Comparison of ENCODE assay signal across 24 cellular contexts in genomic region chr2:65019675-65020195, GRCh38. TPM values are rescaled to one million over a fixed set of nuclear protein-coding genes. Genes with fewer than 3 reads are reported as not detected.
DNase-seq lines count a peak whose midpoint lies in the region; TF ChIP-seq lines count a peak whose summit lies in the region.
"Had no signal": no experiment of that assay in that cellular context is flagged by ENCODE, and none has a peak within 500 bp of the region (broad histone marks: within the 10 kb centered on the region; RNA-seq: fewer than 3 reads in every experiment).

No MANE protein-coding gene starts in this region.

- no peaks in the 10 kb centered on the region for H4K20me1 ChIP-seq in Karpas-422 (ENCODE audit: insufficient read depth, low read depth, low read length)

- H3K4me3 ChIP-seq in BE2C (ENCODE audit: low read depth, low read length) (no peak overlapping the region), Karpas-422 (ENCODE audit: low read length) (no peak overlapping the region), mesendoderm (ENCODE audit: low read length) (no peak overlapping the region)
- H3K4me3 ChIP-seq: BLaER1 treated with 17β-estradiol and CSF1 and Interleukin-3, amounts not matched to agents 10 nM and 100 nM; SJSA1 had no signal

- no peak overlapping the region for H2AK5ac ChIP-seq in mesendoderm (ENCODE audit: low read length)

- H3K36me3 ChIP-seq in BE2C (no peaks in the 10 kb centered on the region), Karpas-422 (ENCODE audit: insufficient read depth, low read length) (peaks cover 95% of the 10 kb centered on the region), mesendoderm (ENCODE audit: control insufficient read depth, insufficient read depth, low read length) (no peaks in the 10 kb centered on the region)

- H3K79me1 ChIP-seq in mesendoderm (ENCODE audit: low read length) = no peaks in the 10 kb centered on the region

- no peaks in the 10 kb centered on the region for H3K27me3 Mint-ChIP-seq in dendritic cell treated with granulocyte-macrophage colony-stimulating factor and Interleukin-4, amounts not matched to agents 40 ng/mL and 50 ng/mL, for 4 days
- H3K27me3 Mint-ChIP-seq: CD4-positive, alpha-beta T cell had no signal

- peaks cover 3% of the 10 kb centered on the region; the same call in 1 of the 2 replicates for H3K4me1 ChIP-seq in BE2C
- peaks cover 34% of the 10 kb centered on the region for H3K4me1 ChIP-seq in Karpas-422 (ENCODE audit: low read length)
- peaks cover 3% of the 10 kb centered on the region for H3K4me1 ChIP-seq in mesendoderm (ENCODE audit: control insufficient read depth, low read depth, low read length)

- H2BK120ac ChIP-seq in mesendoderm (ENCODE audit: low read depth, low read length) = no peak overlapping the region

- H3K27ac Mint-ChIP-seq in dendritic cell treated with granulocyte-macrophage colony-stimulating factor and Interleukin-4, amounts not matched to agents 40 ng/mL and 50 ng/mL, for 4 days = peak overlapping the region; percentile 93
- H3K27ac Mint-ChIP-seq: CD4-positive, alpha-beta T cell had no signal

- H3K18ac ChIP-seq in mesendoderm (ENCODE audit: low read length) = no peak overlapping the region

- H2AFZ ChIP-seq in Karpas-422 (ENCODE audit: low read length) = no peak overlapping the region

- H3K27me3 ChIP-seq in BE2C = no peaks in the 10 kb centered on the region
- no peaks in the 10 kb centered on the region for H3K27me3 ChIP-seq in Karpas-422 (ENCODE audit: low read length)
- H3K27me3 ChIP-seq in mesendoderm (ENCODE audit: insufficient read depth, low read length, poor library complexity) = no peaks in the 10 kb centered on the region
- H3K27me3 ChIP-seq: BLaER1 treated with 17β-estradiol and CSF1 and Interleukin-3, amounts not matched to agents 10 nM and 100 nM; SJSA1 had no signal

- TF ChIP-seq CTCF in BE2C (IDR thresholded peaks at IDR 0.05; ENCODE audit: low read depth, low read length) = no peak

- peaks cover 83% of the 10 kb centered on the region for H3K36me3 Mint-ChIP-seq in dendritic cell treated with granulocyte-macrophage colony-stimulating factor and Interleukin-4, amounts not matched to agents 40 ng/mL and 50 ng/mL, for 4 days (ENCODE audit: low read depth)

- no peak overlapping the region for H4K8ac ChIP-seq in mesendoderm (ENCODE audit: low read depth, low read length)

- H3K9me3 ChIP-seq in BE2C (no peaks in the 10 kb centered on the region), Karpas-422 (ENCODE audit: low read length) (no peaks in the 10 kb centered on the region)
- H3K9me3 ChIP-seq: BLaER1 treated with 17β-estradiol and CSF1 and Interleukin-3, amounts not matched to agents 10 nM and 100 nM; SJSA1 had no signal

- H3K79me2 ChIP-seq in Karpas-422 (ENCODE audit: low read length) = peaks cover 7% of the 10 kb centered on the region; the same call in 1 of the 2 replicates
- H3K79me2 ChIP-seq in mesendoderm (ENCODE audit: control insufficient read depth, insufficient read depth, low read length) = no peaks in the 10 kb centered on the region

- no peak overlapping the region for H3K9ac ChIP-seq in Karpas-422 (ENCODE audit: low read length)
- H3K9ac ChIP-seq in mesendoderm (ENCODE audit: low read length) = no peak overlapping the region
- H3K9ac ChIP-seq: BLaER1 treated with 17β-estradiol and CSF1 and Interleukin-3, amounts not matched to agents 10 nM and 100 nM had no signal

- no peaks in the 10 kb centered on the region for H3K9me3 Mint-ChIP-seq in dendritic cell treated with granulocyte-macrophage colony-stimulating factor and Interleukin-4, amounts not matched to agents 40 ng/mL and 50 ng/mL, for 4 days
- H3K9me3 Mint-ChIP-seq: CD4-positive, alpha-beta T cell had no signal

- H2BK5ac ChIP-seq in mesendoderm (ENCODE audit: low read length) = no peak overlapping the region

- no peak overlapping the region for H3K4me2 ChIP-seq in Karpas-422 (ENCODE audit: low read depth, low read length, poor library complexity, severe bottlenecking)
- no peak overlapping the region for H3K4me2 ChIP-seq in mesendoderm (ENCODE audit: low read length)

- no peaks in the 10 kb centered on the region for H3K9me2 ChIP-seq in Karpas-422 (replicated peaks; ENCODE audit: insufficient read depth, low read length)

- no peak overlapping the region for H2BK15ac ChIP-seq in mesendoderm (replicated peaks; ENCODE audit: low read depth)

- H3K4ac ChIP-seq in mesendoderm (ENCODE audit: low read depth, low read length) = no peak overlapping the region

- H3K4me1 Mint-ChIP-seq in dendritic cell treated with granulocyte-macrophage colony-stimulating factor and Interleukin-4, amounts not matched to agents 40 ng/mL and 50 ng/mL, for 4 days (ENCODE audit: low read depth) = peaks cover 68% of the 10 kb centered on the region

- H3K23ac ChIP-seq in mesendoderm (ENCODE audit: low read length) = no peak overlapping the region

- no peak overlapping the region for H4K5ac ChIP-seq in mesendoderm (ENCODE audit: low read length)

- no CpG with 5 or more reads among the region's 8 CpGs for WGBS in mesendoderm (ENCODE audit: extremely low coverage, insufficient coverage, low lambda C conversion rate)

- H3K27ac ChIP-seq in Karpas-422 (ENCODE audit: low read length) = 0 out of 2 replicates have a peak overlapping the region, but pooled peaks have one; percentile 6
- no peak overlapping the region for H3K27ac ChIP-seq in mesendoderm (ENCODE audit: low read depth, low read length)
- H3K27ac ChIP-seq: SJSA1 had no signal

- no peak overlapping the region for H3K4me3 Mint-ChIP-seq in dendritic cell treated with granulocyte-macrophage colony-stimulating factor and Interleukin-4, amounts not matched to agents 40 ng/mL and 50 ng/mL, for 4 days
- H3K4me3 Mint-ChIP-seq: CD4-positive, alpha-beta T cell had no signal

- H3K56ac ChIP-seq in mesendoderm (ENCODE audit: low read length) = peak overlapping the region; percentile 58

- intact Hi-C loops in dendritic cell treated with granulocyte-macrophage colony-stimulating factor and Interleukin-4, amounts not matched to agents 40 ng/mL and 50 ng/mL, for 4 days (cut with micrococcal nuclease) = loop anchor here (2.0 kb wide), 1 partner anchor 31 kb away; the partner anchor contains the start of gene SLC1A4

- DNase-seq in BE2C = peak; percentile 13
- no peak for DNase-seq in Karpas-422
- DNase-seq in mesendoderm = no peak
- no peak for DNase-seq in NCI-H1105 treated with DMSO at 0.1 percent for 48 hours (lab: John Stamatoyannopoulos, UW)
- no peak for DNase-seq in retina
- no peak for DNase-seq in NK-92 treated with Interleukin-12 subunit alpha and Interleukin-12 subunit beta, amount 100 ng/mL, for 24 hours (lab: John Stamatoyannopoulos, UW)
- DNase-seq in NCI-H2029 (lab: John Stamatoyannopoulos, UW) = no peak
- DNase-seq: CD4-positive, alpha-beta T cell; COR-L47; DMS79; EL; GDM1; MV-4-11; NCI-H1105; NCI-H146; NCI-H1930; NCI-H446 treated with DMSO at 0.1 percent for 48 hours; NCI-H526 treated with DMSO at 0.1 percent for 48 hours; Right ventricle myocardium superior; RPMI8226; SW 1271 had no signal

RNA-seq across cellular contexts. Expression of gene SLC1A4, which starts 30.5 kb away (rescaled TPM):
- polyA plus RNA-seq in BE2C (2012; ENCODE audit: insufficient read depth, insufficient read length, low read depth) = 3.6 TPM
- total RNA-seq in Karpas-422 (2014; rRNA removed; shearing (Covaris generic); ENCODE audit: low replicate concordance) = 114 and 120 TPM in 2 replicates
- 0.59 TPM for polyA plus RNA-seq in mesendoderm (2013, experiment 1 of 2)
- polyA plus RNA-seq in mesendoderm (2013, experiment 2 of 2) = 0.69 TPM

RNA-seq across cellular contexts. Expression of gene CEP68, which starts 36.5 kb away (rescaled TPM):
- 3.6 TPM for polyA plus RNA-seq in BE2C (2012; ENCODE audit: insufficient read depth, insufficient read length, low read depth)
- total RNA-seq in Karpas-422 (2014; rRNA removed; shearing (Covaris generic); ENCODE audit: low replicate concordance) = 23.4 and 25.8 TPM in 2 replicates
- polyA plus RNA-seq in mesendoderm (2013, experiment 1 of 2) = 9.3 TPM
- 9.4 TPM for polyA plus RNA-seq in mesendoderm (2013, experiment 2 of 2)
